9 cellular contexts compared by ENCODE assay signal in the genomic region with DNA sequence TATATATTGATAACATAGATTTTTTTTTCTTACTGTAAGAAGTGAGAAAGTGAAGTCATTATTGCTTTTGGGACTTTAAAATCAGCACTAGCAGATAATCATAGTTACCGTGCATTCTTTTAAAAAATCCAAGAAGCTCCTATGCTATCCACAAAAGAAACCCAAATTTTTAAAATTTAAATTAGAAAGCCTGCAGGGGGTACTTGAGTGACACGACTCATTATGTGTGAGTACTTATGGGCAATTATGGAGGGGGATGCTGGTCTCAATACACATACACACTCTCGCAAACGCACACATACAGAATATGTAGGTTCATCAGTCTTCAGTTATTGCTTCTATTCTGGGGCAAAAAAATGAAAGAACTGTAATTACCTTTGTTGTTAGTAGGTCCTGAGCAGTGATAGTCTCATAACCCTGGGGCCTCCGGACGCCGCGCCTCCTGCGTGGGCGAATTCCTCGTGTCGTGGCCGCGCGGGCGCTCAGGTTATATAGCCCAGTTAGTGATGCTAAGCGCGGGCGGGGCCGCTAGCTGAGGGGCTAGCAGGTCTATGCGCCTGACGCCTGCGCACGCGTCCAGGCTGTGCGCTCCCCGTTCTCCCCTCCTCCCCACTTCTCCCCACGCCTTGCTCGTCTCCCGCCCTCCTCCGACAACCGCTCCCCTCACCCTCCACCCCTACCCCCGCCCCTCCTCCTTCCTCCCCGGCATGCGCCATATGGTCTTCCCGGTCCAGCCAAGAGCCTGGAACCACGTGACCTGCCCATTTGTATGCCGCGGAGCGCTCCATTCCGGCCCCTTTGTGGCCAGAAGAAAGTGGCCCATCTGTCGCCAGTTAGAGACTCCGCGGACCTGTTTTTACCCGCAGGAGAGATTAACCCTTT. TPM values are rescaled to one million over a fixed set of nuclear protein-coding genes. Genes with fewer than 3 reads are reported as not detected.
A peak's percentile ranks its signal among the peaks of the same experiment; 100 is the strongest.
DNase-seq lines count a peak whose midpoint lies in the region; ATAC-seq and TF ChIP-seq lines count a peak whose summit lies in the region.
"Had no signal": no experiment of that assay in that cellular context is flagged by ENCODE, and none has a peak within 500 bp of the region (broad histone marks: within the 10 kb centered on the region; RNA-seq: fewer than 3 reads in every experiment).

A gene (minus strand): TSS at position 463 of the 882 bp plus-strand sequence. CDS start 1,657 bp downstream, outside the sequence.

- H3K9ac ChIP-seq in IMR-90 (ENCODE audit: low read depth, low read length) = no peak within 1 kb of the TSS

- H4K5ac ChIP-seq in IMR-90 (ENCODE audit: low read depth, low read length) = no peak within 1 kb of the TSS

- H4K8ac ChIP-seq in IMR-90 (ENCODE audit: low read depth in 2 of 2, low read length in 2 of 2) = no peak within 1 kb of the TSS

- H3K27me3 Mint-ChIP-seq in nephron progenitor cell (ENCODE audit: low read depth, poor library complexity) = peaks cover 98% of the 10 kb centered on the region

- H3K4me3 Mint-ChIP-seq in nephron progenitor cell = peak within 1 kb of the TSS; percentile 82

- no peak for ATAC-seq in IMR-90 (ENCODE audit: low read depth)
- no peak for ATAC-seq in GM19463 (IDR thresholded peaks at IDR 0.05; ENCODE audit: unreplicated experiment)
- ATAC-seq in GM21526 (IDR thresholded peaks at IDR 0.05; ENCODE audit: low FRiP score, unreplicated experiment) = no peak

- no peak within 1 kb of the TSS for H4K91ac ChIP-seq in IMR-90 (ENCODE audit: insufficient read depth, low read depth, low read length)

- in situ Hi-C loops in IMR-90 (cut with MboI; ENCODE audit: low sequenced_read_pairs) (no loop called here), astrocyte of the cerebellum (cut with HindIII; ENCODE audit: low sequenced_read_pairs) (no loop called here)

- no peak for TF ChIP-seq POLR2A in IMR-90 (IDR thresholded peaks at IDR 0.05; ENCODE audit: low read depth, low read length)
- TF ChIP-seq POLR2A in tibial nerve (IDR thresholded peaks at IDR 0.05) = no peak

- no TSS peak for BruUV-seq in IMR-90 (replicated peaks; lab: Mats Ljungman, UMichigan)

- CTCF ChIA-PET in IMR-90 (lab: Yijun Ruan, JAX) = no interaction called here

- H3K79me1 ChIP-seq in IMR-90 (ENCODE audit: low read depth in 1 of 2, low read length in 2 of 2) = no peaks in the 10 kb centered on the region

- H3K56ac ChIP-seq in IMR-90 (ENCODE audit: extremely low read depth, insufficient read depth, low read length) = no peak within 1 kb of the TSS

- TF ChIP-seq EP300 in tibial nerve (IDR thresholded peaks at IDR 0.05) = no peak

- dilution Hi-C loops in IMR-90 (cut with HindIII; ENCODE audit: low sequenced_read_pairs, unreplicated experiment) = no loop called here

- peaks cover 42% of the 10 kb centered on the region for H3K4me1 Mint-ChIP-seq in nephron progenitor cell

- no peak within 1 kb of the TSS for H2BK120ac ChIP-seq in IMR-90 (ENCODE audit: low read depth, low read length)

- no peak within 1 kb of the TSS for H2AK5ac ChIP-seq in IMR-90 (ENCODE audit: low read depth, low read length)

- peak within 1 kb of the TSS; percentile 39 for H2AFZ ChIP-seq in IMR-90 (replicated peaks; ENCODE audit: low read length, poor library complexity)

- H3K9me3 ChIP-seq in IMR-90 (ENCODE audit: control insufficient read depth, insufficient read depth, low read length) (peaks cover 22% of the 10 kb centered on the region), tibial nerve (no peaks in the 10 kb centered on the region)

- peaks cover 7% of the 10 kb centered on the region; the same call in 1 of the 2 replicates for H3K9me1 ChIP-seq in IMR-90 (ENCODE audit: insufficient read depth, low read length)

- intact Hi-C loops in IMR-90 (cut with micrococcal nuclease) = no loop called here

- POLR2A ChIA-PET in IMR-90 (lab: Charles Lee; ENCODE audit: unreplicated experiment) = no interaction called here

- H3K36me3 ChIP-seq in IMR-90 (ENCODE audit: control insufficient read depth, insufficient read depth, low read length) (no peaks in the 10 kb centered on the region), tibial nerve (no peaks in the 10 kb centered on the region)
- H3K36me3 ChIP-seq: cardiac muscle cell had no signal

- H3K18ac ChIP-seq in IMR-90 (ENCODE audit: low read depth, low read length) = no peak within 1 kb of the TSS

- no peak within 1 kb of the TSS for H2BK15ac ChIP-seq in IMR-90 (ENCODE audit: low read depth, low read length)

- H3K36me3 Mint-ChIP-seq in nephron progenitor cell (ENCODE audit: low read depth) = no peaks in the 10 kb centered on the region

- peak within 1 kb of the TSS; percentile 39; the same call in 1 of the 2 replicates for H3K4me2 ChIP-seq in IMR-90 (ENCODE audit: low read depth, low read length)

- H3K9me3 Mint-ChIP-seq in nephron progenitor cell = peaks cover 7% of the 10 kb centered on the region

- H3K4ac ChIP-seq in IMR-90 (ENCODE audit: low read depth, low read length) = no peak within 1 kb of the TSS

- peaks cover 4% of the 10 kb centered on the region; the same call in 1 of the 2 replicates for H4K20me1 ChIP-seq in IMR-90 (ENCODE audit: insufficient read depth, low read length)

- H3K27ac ChIP-seq in IMR-90 (ENCODE audit: insufficient read depth, low read length) = no peak within 1 kb of the TSS
- H3K27ac ChIP-seq in tibial nerve = no peak within 1 kb of the TSS
- H3K27ac ChIP-seq: cardiac muscle cell had no signal

- H3K4me3 ChIP-seq in IMR-90 (ENCODE audit: insufficient read depth, low read depth, low read length) = no peak within 1 kb of the TSS
- H3K4me3 ChIP-seq in astrocyte of the cerebellum (ENCODE audit: low read depth, low read length) = peak within 1 kb of the TSS; percentile 22
- peak within 1 kb of the TSS in 2 of 4 donors; percentile 24 to 25 for H3K4me3 ChIP-seq in tibial nerve
- H3K4me3 ChIP-seq: cardiac muscle cell had no signal

- no peak within 1 kb of the TSS for H3K14ac ChIP-seq in IMR-90 (replicated peaks; ENCODE audit: low read depth, low read length)

- H3K27ac Mint-ChIP-seq in nephron progenitor cell = no peak within 1 kb of the TSS

- no peaks in the 10 kb centered on the region; the same call in 1 of the 2 replicates for H3K4me1 ChIP-seq in IMR-90 (ENCODE audit: control insufficient read depth, insufficient read depth, low read length)
- peaks cover 0 to 54% (median 15%) of the 10 kb centered on the region in 4 donors for H3K4me1 ChIP-seq in tibial nerve

- no peak within 1 kb of the TSS; the same call in 1 of the 2 replicates for H3K23ac ChIP-seq in IMR-90 (ENCODE audit: low read depth, low read length)

- no peak within 1 kb of the TSS for H2BK5ac ChIP-seq in IMR-90 (ENCODE audit: low read depth, low read length, poor library complexity, severe bottlenecking)

- peaks cover 67% of the 10 kb centered on the region for H3K27me3 ChIP-seq in IMR-90 (ENCODE audit: control insufficient read depth, insufficient read depth, low read length)
- H3K27me3 ChIP-seq in tibial nerve = peaks cover 0 to 79% of the 10 kb centered on the region in 2 donors

- WGBS in IMR-90 (ENCODE audit: extremely low coverage in 2 of 2, insufficient read length in 1 of 2), 2 experiments = 7% methylated on average over 10 of the region's 45 CpGs; no CpG with 5 or more reads in 1 of the 2 experiments
- 2 to 3% methylated on average over 35 to 44 of the region's 45 CpGs for whole genome bisulfite sequencing in tibial nerve, 2 donors

- TF ChIP-seq RAD21 in IMR-90 (IDR thresholded peaks at IDR 0.05; ENCODE audit: low read length) = no peak

- DNase-seq in ELF-1 (ENCODE audit: low read depth, low spot score) (peak; percentile 36), IMR-90 (no peak), astrocyte of the cerebellum (ENCODE audit: low read depth) (no peak), nephron progenitor cell (peak; percentile 52), tibial nerve (ENCODE audit: low spot score in 2 of 2) (no peak), inferior parietal cortex (ENCODE audit: extremely low spot score) (no peak)

- H2BK20ac ChIP-seq in IMR-90 (ENCODE audit: low read depth, low read length) = no peak within 1 kb of the TSS

- TF ChIP-seq CTCF in IMR-90 (conservative IDR thresholded peaks at IDR 0.05; ENCODE audit: low read depth, low read length) (no peak), astrocyte of the cerebellum (IDR thresholded peaks at IDR 0.05; ENCODE audit: low read depth, low read length, missing control alignments) (no peak), nephron progenitor cell (IDR thresholded peaks at IDR 0.05) (no peak), tibial nerve (IDR thresholded peaks at IDR 0.05) (no peak)

- H2AK9ac ChIP-seq in IMR-90 (replicated peaks; ENCODE audit: low read depth, low read length, poor library complexity) = no peak within 1 kb of the TSS

TF ChIP-seq in IMR-90, 13 proteins besides CTCF, POLR2A, EP300 and RAD21:
- TF ChIP-seq NFE2L2 (IDR thresholded peaks at IDR 0.05; ENCODE audit: low read depth, low read length) (no peak), MAFK (IDR thresholded peaks at IDR 0.05; ENCODE audit: low read depth, low read length) (no peak), CHD1 (IDR thresholded peaks at IDR 0.05; ENCODE audit: low read depth, low read length) (no peak)
- TF ChIP-seq, protein P1, sequence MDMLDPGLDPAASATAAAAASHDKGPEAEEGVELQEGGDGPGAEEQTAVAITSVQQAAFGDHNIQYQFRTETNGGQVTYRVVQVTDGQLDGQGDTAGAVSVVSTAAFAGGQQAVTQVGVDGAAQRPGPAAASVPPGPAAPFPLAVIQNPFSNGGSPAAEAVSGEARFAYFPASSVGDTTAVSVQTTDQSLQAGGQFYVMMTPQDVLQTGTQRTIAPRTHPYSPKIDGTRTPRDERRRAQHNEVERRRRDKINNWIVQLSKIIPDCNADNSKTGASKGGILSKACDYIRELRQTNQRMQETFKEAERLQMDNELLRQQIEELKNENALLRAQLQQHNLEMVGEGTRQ (IDR thresholded peaks at IDR 0.05; ENCODE audit: low read depth, low read length) = no peak
TF ChIP-seq in IMR-90: peak in this region for 0.

RNA-seq across cellular contexts. Expression of the gene that starts here (rescaled TPM):
- total RNA-seq in IMR-90 (2012; rRNA removed) (not detected in 2 replicates), tibial nerve (not detected)
- not detected in 2 replicates for polyA plus RNA-seq in IMR-90 (2012; rRNA removed)
- polyA plus RNA-seq in IMR-90 (2012; cell fraction: cytosol; rRNA removed) = not detected in 2 replicates
- not detected in 2 replicates for polyA plus RNA-seq in IMR-90 (2012; cell fraction: nucleus; rRNA removed; ENCODE audit: low replicate concordance)
- total RNA-seq: cardiac muscle cell had no signal
- polyA plus RNA-seq: cardiac muscle cell had no signal

Comparison
In these comparisons a context has a peak if more than half of its experiments do, and no peak if none do; other contexts are left out.
1. DNase-seq: peak in ELF-1 (single experiment) and nephron progenitor cell (single experiment); none in IMR-90 (single experiment), astrocyte of the cerebellum (single experiment), tibial nerve (0 of 2) and inferior parietal cortex (single experiment).